Comparison of ENCODE assay signal across 8 cellular contexts in genomic region chr12:92745874-92746553, GRCh38. TPM values are rescaled to one million over a fixed set of nuclear protein-coding genes. Genes with fewer than 3 reads are reported as not detected.
DNase-seq lines count a peak whose midpoint lies in the region; ATAC-seq and TF ChIP-seq lines count a peak whose summit lies in the region.

No MANE protein-coding gene starts in this region.

- ATAC-seq in GM18873 (IDR thresholded peaks at IDR 0.05; ENCODE audit: low FRiP score, unreplicated experiment) (no peak), HG03108 (IDR thresholded peaks at IDR 0.05; ENCODE audit: unreplicated experiment) (no peak)
- no peak for ATAC-seq in stimulated activated naive B cell treated with anti-CD40 and anti-IgM and Interleukin-4, amounts not matched to agents 10 μg/mL and 1 μg/mL and 100 μg/mL, for 72 hours (replicated peaks)

- DNase-seq in Ammon's horn (ENCODE audit: low spot score): peak; percentile 49
- peak; percentile 94 for DNase-seq in RPMI7951 (ENCODE audit: low read depth)
- DNase-seq in foreskin fibroblast: peak; percentile 96 to 98
- DNase-seq in ovary: peak; percentile 14 to 69 (median 41)
- no peak for DNase-seq in DMS53 treated with DMSO at 0.1 percent for 48 hours (lab: John Stamatoyannopoulos, UW; ENCODE audit: unreplicated experiment)
- no peak for DNase-seq in stimulated activated naive B cell treated with anti-CD40 and anti-IgM and Interleukin-4, amounts not matched to agents 10 μg/mL and 1 μg/mL and 100 μg/mL, for 72 hours

- no peak overlapping the region for H3K4me3 Mint-ChIP-seq in stimulated activated naive B cell treated with anti-CD40 and anti-IgM and Interleukin-4, amounts not matched to agents 10 μg/mL and 1 μg/mL and 100 μg/mL, for 72 hours

- WGBS in ovary, 3 donors: 14 to 46% (median 15%) methylated on average over 3 of the region's 3 CpGs

- H3K27ac Mint-ChIP-seq in stimulated activated naive B cell treated with anti-CD40 and anti-IgM and Interleukin-4, amounts not matched to agents 10 μg/mL and 1 μg/mL and 100 μg/mL, for 72 hours: no peak overlapping the region

- TF ChIP-seq CTCF in foreskin fibroblast (IDR thresholded peaks at IDR 0.05; ENCODE audit: low read depth, low read length): no peak
- TF ChIP-seq CTCF in ovary (IDR thresholded peaks at IDR 0.05): no peak

- no peaks in the 10 kb centered on the region for H3K9me3 ChIP-seq in ovary

- no peaks in the 10 kb centered on the region for H3K4me1 Mint-ChIP-seq in stimulated activated naive B cell treated with anti-CD40 and anti-IgM and Interleukin-4, amounts not matched to agents 10 μg/mL and 1 μg/mL and 100 μg/mL, for 72 hours

- no peak for TF ChIP-seq POLR2A in ovary (IDR thresholded peaks at IDR 0.05)

- H3K27ac ChIP-seq in ovary: no peak overlapping the region

- H3K36me3 ChIP-seq in ovary: no peaks in the 10 kb centered on the region

- no peaks in the 10 kb centered on the region for H3K36me3 Mint-ChIP-seq in stimulated activated naive B cell treated with anti-CD40 and anti-IgM and Interleukin-4, amounts not matched to agents 10 μg/mL and 1 μg/mL and 100 μg/mL, for 72 hours

- intact Hi-C loops in ovary (cut with DNase I): no loop called here

- H3K4me3 ChIP-seq in foreskin fibroblast (ENCODE audit: low read depth in 1 of 2, low read length in 2 of 2): no peak overlapping the region
- H3K4me3 ChIP-seq in ovary: no peak overlapping the region

- TF ChIP-seq EP300 in ovary (IDR thresholded peaks at IDR 0.05): no peak

- H3K9me3 Mint-ChIP-seq in stimulated activated naive B cell treated with anti-CD40 and anti-IgM and Interleukin-4, amounts not matched to agents 10 μg/mL and 1 μg/mL and 100 μg/mL, for 72 hours: peaks cover 0 to 3% of the 10 kb centered on the region in 2 donors

- H3K4me1 ChIP-seq in ovary (ENCODE audit: insufficient read depth): no peaks in the 10 kb centered on the region

- no peaks in the 10 kb centered on the region for H3K27me3 ChIP-seq in ovary

- no peaks in the 10 kb centered on the region for H3K27me3 Mint-ChIP-seq in stimulated activated naive B cell treated with anti-CD40 and anti-IgM and Interleukin-4, amounts not matched to agents 10 μg/mL and 1 μg/mL and 100 μg/mL, for 72 hours

RNA-seq across cellular contexts. Expression of gene PLEKHG7, which starts 43.2 kb away (rescaled TPM):
- total RNA-seq in RPMI7951 (2014; rRNA removed; shearing (Covaris generic)): not detected in 2 replicates
- total RNA-seq in ovary: 1 to 10 TPM in 1 of 7 donors, under 1 TPM in 4, not detected in 2; 0.20 to 6.1 (median 0.36) TPM
- polyA plus RNA-seq in ovary: not detected

Comparison
In these comparisons a context has a peak if more than half of its experiments do, and no peak if none do; other contexts are left out.
1. DNase-seq: peak in Ammon's horn (single experiment), RPMI7951 (single experiment), foreskin fibroblast (2 of 2) and ovary (5 of 5); none in DMS53 treated with DMSO at 0.1 percent for 48 hours (single experiment) and stimulated activated naive B cell treated with anti-CD40 and anti-IgM and Interleukin-4, amounts not matched to agents 10 μg/mL and 1 μg/mL and 100 μg/mL, for 72 hours (single experiment).